Comparison of ENCODE assay signal across 8 cellular contexts in genomic region chr1:54996359-54996868, GRCh38. TPM values are rescaled to one million over a fixed set of nuclear protein-coding genes. Genes with fewer than 3 reads are reported as not detected.
A peak's percentile ranks its signal among the peaks of the same experiment; 100 is the strongest.
DNase-seq lines count a peak whose midpoint lies in the region; ATAC-seq and TF ChIP-seq lines count a peak whose summit lies in the region.

No MANE protein-coding gene starts in this region.

- H3K79me2 ChIP-seq in HCT116 (ENCODE audit: insufficient read depth, low read length): no peaks in the 10 kb centered on the region

- intact Hi-C loops in HCT116 (cut with micrococcal nuclease): loop anchor here (1.0 kb wide), 3 partner anchors 46 to 324 kb away; no protein-coding TSS in a partner anchor
- intact Hi-C loops in MCF 10A (cut with micrococcal nuclease): loop anchor here (1.0 kb wide), 3 partner anchors 26 to 51 kb away; no protein-coding TSS in a partner anchor

- BruUV-seq in HCT116 (replicated peaks; lab: Mats Ljungman, UMichigan) (no TSS peak), MCF 10A (replicated peaks; lab: Mats Ljungman, UMichigan) (no TSS peak)

- TF ChIP-seq CTCF in HCT116 (IDR thresholded peaks at IDR 0.05 in 2 of 3, conservative IDR thresholded peaks at IDR 0.05 in 1 of 3; ENCODE audit: borderline replicate concordance in 1 of 3, insufficient read depth in 1 of 3, low read depth in 2 of 3, low read length in 2 of 3) (peak; percentile 77 to 97 (median 88)), WI38 (IDR thresholded peaks at IDR 0.05; ENCODE audit: low read depth, low read length) (peak; percentile 64), MCF 10A (IDR thresholded peaks at IDR 0.05; ENCODE audit: unreplicated experiment) (peak; percentile 80)

- H3K4me2 ChIP-seq in HCT116 (ENCODE audit: low read length): peak overlapping the region; percentile 38

- H3K36me3 ChIP-seq in HCT116 (ENCODE audit: control insufficient read depth in 1 of 2, insufficient read depth in 2 of 2, low read length in 2 of 2): no peaks in the 10 kb centered on the region

- POLR2A ChIA-PET in HCT116 (lab: Charles Lee): no interaction called here
- POLR2A ChIA-PET in MCF 10A (lab: Yijun Ruan, JAX): interaction anchor here (0.7 to 1.9 kb wide), 4 partner anchors 40 to 119 kb away, joined by 3 to 7 read pairs (median 4); no protein-coding TSS in a partner anchor

- no peaks in the 10 kb centered on the region for H3K36me3 Mint-ChIP-seq in MCF 10A (ENCODE audit: insufficient read depth, unreplicated experiment)

- CTCF ChIA-PET in HCT116 (lab: Charles Lee) (interaction anchor here (0.8 to 5.8 kb wide), 8 partner anchors 9 to 53 kb away, joined by 3 to 85 read pairs (median 4); no protein-coding TSS in a partner anchor), MCF 10A (lab: Yijun Ruan, JAX) (interaction anchor here (0.5 to 22.1 kb wide), 34 partner anchors 8 to 1193 kb away, joined by 3 to 385 read pairs (median 4); partner anchors contain the start of gene DHCR24)

- peaks cover 5% of the 10 kb centered on the region for H3K4me1 Mint-ChIP-seq in MCF 10A (ENCODE audit: insufficient read depth, unreplicated experiment)

- H3K9me2 ChIP-seq in HCT116 (ENCODE audit: insufficient read depth): no peaks in the 10 kb centered on the region

- RAD21 ChIA-PET in HCT116 (lab: Charles Lee; ENCODE audit: low non-redundant PET in 1 of 2, low total read pairs in 2 of 2, uncharacterized antibody in 2 of 2, unreplicated experiment in 2 of 2): interaction anchor here (1.3 to 2.9 kb wide), 6 partner anchors 26 to 51 kb away, joined by 3 to 25 read pairs (median 9); no protein-coding TSS in a partner anchor

- peak overlapping the region; percentile 89 for H2AFZ ChIP-seq in HCT116 (ENCODE audit: low read depth, low read length, poor library complexity, severe bottlenecking)

- no peak overlapping the region for H3K27ac ChIP-seq in HCT116 (ENCODE audit: low read depth, low read length)

- TF ChIP-seq RAD21 in HCT116 (IDR thresholded peaks at IDR 0.05; ENCODE audit: low read depth): peak; percentile 99

- H3K9me3 ChIP-seq in HCT116 (ENCODE audit: control insufficient read depth in 1 of 2, insufficient read depth in 1 of 2, low read depth in 1 of 2, low read length in 2 of 2): no peaks in the 10 kb centered on the region

- no peaks in the 10 kb centered on the region for H3K27me3 Mint-ChIP-seq in MCF 10A (ENCODE audit: insufficient read depth, unreplicated experiment)

- H3K27ac Mint-ChIP-seq in MCF 10A (ENCODE audit: low read depth, unreplicated experiment): no peak overlapping the region

- TF ChIP-seq POLR2A in HCT116 (IDR thresholded peaks at IDR 0.05; ENCODE audit: borderline replicate concordance, extremely low read depth, insufficient read depth, insufficient read length): no peak

- no peaks in the 10 kb centered on the region for H3K27me3 ChIP-seq in HCT116 (ENCODE audit: insufficient read depth, low read length)

- DNase-seq in Daoy (ENCODE audit: low read depth) (peak; percentile 88), HCT116 (ENCODE audit: low read depth, low spot score) (peak; percentile 58), NCI-H2029 (lab: John Stamatoyannopoulos, UW) (peak; percentile 86), MCF 10A (ENCODE audit: unreplicated experiment) (peak; percentile 88), inferior parietal cortex (ENCODE audit: extremely low spot score) (peak; percentile 77), NCI-H1436 (lab: John Stamatoyannopoulos, UW) (no peak)
- DNase-seq in stimulated activated CD4-positive, alpha-beta T cell treated with anti-CD3 and anti-CD28 coated beads, Interleukin-2, amount 100 ng/mL, for 4 hours (ENCODE audit: low read depth): peak; percentile 60

- ATAC-seq in HCT116: peak; percentile 98

- H3K4me3 ChIP-seq in HCT116 (replicated peaks in 1 of 2; ENCODE audit: low read depth in 1 of 2, low read length in 2 of 2) (no peak overlapping the region), WI38 (ENCODE audit: low read depth, low read length) (no peak overlapping the region)

- H3K4me3 Mint-ChIP-seq in MCF 10A (ENCODE audit: unreplicated experiment): no peak overlapping the region

- H3K9ac ChIP-seq in HCT116 (ENCODE audit: low read length): no peak overlapping the region

- H3K4me1 ChIP-seq in HCT116 (ENCODE audit: control insufficient read depth in 1 of 2, insufficient read depth in 2 of 2, low read length in 2 of 2): peaks cover 0 to 8% of the 10 kb centered on the region in 2 experiments; a peak in 1 of 4 replicates

- H4K20me1 ChIP-seq in HCT116 (ENCODE audit: insufficient read depth): no peaks in the 10 kb centered on the region

- H3K9me3 Mint-ChIP-seq in MCF 10A (ENCODE audit: unreplicated experiment): no peaks in the 10 kb centered on the region

TF ChIP-seq in HCT116, 20 proteins besides CTCF, POLR2A, EP300 and RAD21:
- TF ChIP-seq EGR1 (IDR thresholded peaks at IDR 0.05; ENCODE audit: low read depth): no peak
- peak; percentile 86 for TF ChIP-seq MAX (IDR thresholded peaks at IDR 0.05)
- no peak for TF ChIP-seq TCF7L2 (IDR thresholded peaks at IDR 0.05; ENCODE audit: borderline replicate concordance, extremely low read depth, insufficient read depth, insufficient read length)
- no peak for TF ChIP-seq SRF (IDR thresholded peaks at IDR 0.05; ENCODE audit: low read depth)
- no peak for TF ChIP-seq ZBTB33 (IDR thresholded peaks at IDR 0.05; ENCODE audit: extremely low read depth, insufficient replicate concordance, low read length)
- TF ChIP-seq ATF3 (IDR thresholded peaks at IDR 0.05): no peak
- no peak for TF ChIP-seq ZFX (IDR thresholded peaks at IDR 0.05)
- TF ChIP-seq POLR2AphosphoS5 (IDR thresholded peaks at IDR 0.05; ENCODE audit: low read depth, low read length): no peak
- TF ChIP-seq CEBPB (IDR thresholded peaks at IDR 0.05; ENCODE audit: low read depth): no peak
- peak; percentile 92 for TF ChIP-seq CBX3 (IDR thresholded peaks at IDR 0.05; ENCODE audit: low read depth)
- TF ChIP-seq JUND (IDR thresholded peaks at IDR 0.05): no peak
- no peak for TF ChIP-seq SP1 (IDR thresholded peaks at IDR 0.05; ENCODE audit: low read depth)
- no peak for TF ChIP-seq SIN3A (IDR thresholded peaks at IDR 0.05; ENCODE audit: low read depth)

RNA-seq across cellular contexts. Expression of gene BSND, which starts 2.3 kb away (rescaled TPM):
- not detected in 2 replicates for total RNA-seq in Daoy (2014; rRNA removed; shearing (Covaris generic))
- total RNA-seq in HCT116 (2021; ENCODE audit: unreplicated experiment): not detected
- polyA plus RNA-seq in HCT116 (2012): not detected in 2 replicates
- total RNA-seq in MCF 10A (2022): not detected in 2 replicates

RNA-seq across cellular contexts. Expression of gene TMEM61, which starts 16.0 kb away (rescaled TPM):
- total RNA-seq in Daoy (2014; rRNA removed; shearing (Covaris generic)): not detected in 2 replicates
- total RNA-seq in HCT116 (2021; ENCODE audit: unreplicated experiment) (4.4 TPM), MCF 10A (2022) (0.39 TPM in 1 of 2 replicates, not detected in the other)
- 6.1 and 6.5 TPM in 2 replicates for polyA plus RNA-seq in HCT116 (2012)

RNA-seq across cellular contexts. Expression of gene PCSK9, which starts 42.9 kb away (rescaled TPM):
- 0.03 and 0.29 TPM in 2 replicates for total RNA-seq in Daoy (2014; rRNA removed; shearing (Covaris generic))
- total RNA-seq in HCT116 (2021; ENCODE audit: unreplicated experiment): 39.6 TPM
- 44.4 and 54.6 TPM in 2 replicates for polyA plus RNA-seq in HCT116 (2012)
- total RNA-seq in MCF 10A (2022): not detected in 2 replicates

Comparison
In these comparisons a context has a peak if more than half of its experiments do, and no peak if none do; other contexts are left out.
1. RNA of gene PCSK9, which starts 42.9 kb away (total RNA-seq): 39.6 TPM in HCT116 (single experiment); 0.03 to 0.29 TPM in Daoy and not detected in MCF 10A; every median in the first group is over 10 times any median in the second.
2. Peak in every context shown above with its lines, with median percentiles within 50 percentile points of each other: CTCF ChIP-seq.